11 cellular contexts compared by ENCODE assay signal in the genomic region with DNA sequence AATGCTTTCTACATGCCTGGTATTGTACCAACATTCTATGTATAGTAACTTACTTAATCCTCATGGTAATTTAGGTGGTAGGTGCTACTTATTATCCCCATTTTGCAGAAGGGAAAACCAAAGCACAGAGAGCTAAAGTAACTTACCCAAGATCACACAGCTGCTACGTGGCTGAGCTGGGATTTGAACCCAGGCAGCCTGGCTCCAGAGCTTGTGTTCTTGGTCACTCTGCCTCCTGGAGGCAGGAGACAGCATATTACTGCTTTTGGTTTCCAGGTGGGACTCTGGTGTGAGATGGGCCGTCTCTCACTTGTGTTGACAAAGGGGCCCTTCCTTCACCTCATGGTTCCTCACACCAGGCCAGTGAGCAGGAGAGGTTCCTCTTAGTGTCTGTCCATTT.
DNase-seq lines count a peak whose midpoint lies in the region; ATAC-seq and TF ChIP-seq lines count a peak whose summit lies in the region.
"Had no signal": no experiment of that assay in that cellular context is flagged by ENCODE, and none has a peak within 500 bp of the region (broad histone marks: within the 10 kb centered on the region; RNA-seq: fewer than 3 reads in every experiment).

No MANE protein-coding gene starts in this region.

- peak; percentile 49 for TF ChIP-seq CTCF in GM06990 (IDR thresholded peaks at IDR 0.05; ENCODE audit: insufficient read depth, low read length, poor library complexity, severe bottlenecking)
- no peak for TF ChIP-seq CTCF in NB4 (IDR thresholded peaks at IDR 0.05; ENCODE audit: low read depth, low read length)
- peak in 2 of 6 experiments; percentile 8 to 13 for TF ChIP-seq CTCF in esophagus squamous epithelium (IDR thresholded peaks at IDR 0.05)
- no peak for TF ChIP-seq CTCF in gastrocnemius medialis (IDR thresholded peaks at IDR 0.05 in 4 of 5, conservative IDR thresholded peaks at IDR 0.05 in 1 of 5)

- peaks cover 12% of the 10 kb centered on the region for H3K36me3 ChIP-seq in GM06990 (ENCODE audit: control insufficient read depth, insufficient read depth, low read length)
- peaks cover 0 to 68% (median 0%) of the 10 kb centered on the region in 3 donors for H3K36me3 ChIP-seq in esophagus squamous epithelium
- no peaks in the 10 kb centered on the region for H3K36me3 ChIP-seq in gastrocnemius medialis

- 65 to 68% methylated on average over 2 of the region's 2 CpGs for WGBS in esophagus squamous epithelium, 2 donors

- ATAC-seq in gastrocnemius medialis (no peak), GM19395 (IDR thresholded peaks at IDR 0.05; ENCODE audit: unreplicated experiment) (no peak), HG03460 (IDR thresholded peaks at IDR 0.05; ENCODE audit: unreplicated experiment) (no peak)

- intact Hi-C loops in esophagus squamous epithelium (cut with DNase I) (no loop called here), gastrocnemius medialis (cut with DNase I; ENCODE audit: low total_unique reads) (loop anchor here (5.0 kb wide), 1 partner anchor 130 kb away; no protein-coding TSS in a partner anchor)

- no peak for TF ChIP-seq POLR2A in NB4 (IDR thresholded peaks at IDR 0.05; ENCODE audit: extremely low read depth, insufficient read length)
- TF ChIP-seq POLR2A in esophagus squamous epithelium (IDR thresholded peaks at IDR 0.05), result no peak
- no peak for TF ChIP-seq POLR2A in gastrocnemius medialis (IDR thresholded peaks at IDR 0.05)

- H3K27me3 ChIP-seq in GM06990 (replicated peaks; ENCODE audit: control insufficient read depth, insufficient read depth, low read length), result no peaks in the 10 kb centered on the region
- H3K27me3 ChIP-seq in esophagus squamous epithelium, result no peaks in the 10 kb centered on the region
- H3K27me3 ChIP-seq in gastrocnemius medialis, result no peaks in the 10 kb centered on the region

- no peak for DNase-seq in GM06990 (ENCODE audit: extremely low read depth, insufficient read length)
- DNase-seq in NB4 (ENCODE audit: low read depth), result peak; percentile 40
- DNase-seq in esophagus squamous epithelium (lab: John Stamatoyannopoulos, UW), result no peak
- DNase-seq in gastrocnemius medialis, result no peak
- DNase-seq in NCI-H187 treated with DMSO at 0.1 percent for 48 hours (lab: John Stamatoyannopoulos, UW), result no peak
- DNase-seq in NCI-H2107 treated with DMSO at 0.1 percent for 48 hours (lab: John Stamatoyannopoulos, UW; ENCODE audit: unreplicated experiment), result no peak
- DNase-seq: activated naive CD4-positive, alpha-beta T cell treated with anti-CD3 and anti-CD28 coated beads, Interleukin-2, amount 50 U/mL, for 16 hours; EL; T-helper 9 cell had no signal

- in situ Hi-C loops in gastrocnemius medialis (cut with MboI; ENCODE audit: low sequenced_read_pairs in 4 of 4), result no loop called here

- H3K27ac ChIP-seq in esophagus squamous epithelium, result peak overlapping the region; percentile 73 to 91 (median 79)
- H3K27ac ChIP-seq in gastrocnemius medialis, result peak overlapping the region; percentile 19 to 73 (median 62)

- H3K9me3 ChIP-seq in esophagus squamous epithelium (no peaks in the 10 kb centered on the region), gastrocnemius medialis (no peaks in the 10 kb centered on the region)

- peaks cover 58 to 100% (median 77%) of the 10 kb centered on the region in 3 donors for H3K4me1 ChIP-seq in esophagus squamous epithelium
- peaks cover 36 to 54% of the 10 kb centered on the region in 2 donors for H3K4me1 ChIP-seq in gastrocnemius medialis

- H3K4me3 ChIP-seq in GM06990 (replicated peaks; ENCODE audit: low read depth, low read length) (no peak overlapping the region), NB4 (ENCODE audit: low read depth, low read length) (peak overlapping the region; percentile 1), esophagus squamous epithelium (no peak overlapping the region), gastrocnemius medialis (no peak overlapping the region)
